Comparison of ENCODE assay signal across 14 cellular contexts in the genomic region with DNA sequence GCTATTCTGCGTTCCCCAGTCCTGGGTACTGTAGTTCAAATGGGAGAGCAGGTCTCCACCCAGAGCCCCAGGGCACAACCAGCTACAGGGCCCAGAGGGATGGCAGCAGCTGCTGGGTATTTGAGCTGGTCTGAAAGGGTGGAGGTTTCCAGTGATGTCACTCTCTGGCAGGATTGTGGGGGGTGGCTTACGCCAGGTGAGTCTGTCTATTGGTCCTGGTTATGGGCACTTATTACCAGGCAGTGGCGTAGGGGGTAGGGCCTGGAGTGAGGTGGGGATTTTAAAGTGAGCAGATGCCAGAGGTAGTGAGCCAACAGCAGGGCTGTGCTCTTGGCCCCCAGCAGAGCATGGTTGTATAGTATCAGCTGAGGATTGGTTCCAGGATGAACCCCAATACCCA. TPM values are rescaled to one million over a fixed set of nuclear protein-coding genes. Genes with fewer than 3 reads are reported as not detected.
A peak's percentile ranks its signal among the peaks of the same experiment; 100 is the strongest.
DNase-seq lines count a peak whose midpoint lies in the region; ATAC-seq and TF ChIP-seq lines count a peak whose summit lies in the region.
"Had no signal": no experiment of that assay in that cellular context is flagged by ENCODE, and none has a peak within 500 bp of the region (broad histone marks: within the 10 kb centered on the region; RNA-seq: fewer than 3 reads in every experiment).

No MANE protein-coding gene starts in this region.

- H3K9me2 ChIP-seq in Karpas-422 (replicated peaks; ENCODE audit: insufficient read depth, low read length): no peaks in the 10 kb centered on the region

- no peak overlapping the region for H3K4me3 Mint-ChIP-seq in activated T-helper 1 cell treated with anti-CD3 and anti-CD28 coated beads, Interleukin-12 subunit alpha, Interleukin-12 subunit beta, Interleukin-2, Interleukin-4 antibody, amounts not matched to agents 30 ng/mL and 10 ng/mL and 1 ng/mL, durations not matched to agents 14 hours and 24 hours and 36 hours
- peak overlapping the region in 3 of 10 donors; percentile 28 to 54 (median 50) for H3K4me3 Mint-ChIP-seq in naive thymus-derived CD8-positive, alpha-beta T cell

- H3K4me1 ChIP-seq in HUES64 (ENCODE audit: insufficient read depth, low read length): peaks cover 15% of the 10 kb centered on the region; the same call in 1 of the 2 replicates
- H3K4me1 ChIP-seq in Karpas-422 (ENCODE audit: low read length): peaks cover 39% of the 10 kb centered on the region

- 98% methylated on average over 3 of the region's 3 CpGs for WGBS in HUES64

- no peak for TF ChIP-seq CTCF in foreskin fibroblast (IDR thresholded peaks at IDR 0.05; ENCODE audit: low read depth, low read length)

- intact Hi-C loops in activated T-helper 1 cell treated with anti-CD3 and anti-CD28 coated beads, Interleukin-12 subunit alpha, Interleukin-12 subunit beta, Interleukin-2, Interleukin-4 antibody, amounts not matched to agents 30 ng/mL and 10 ng/mL and 1 ng/mL, durations not matched to agents 14 hours and 24 hours and 36 hours (cut with micrococcal nuclease): no loop called here

- DNase-seq in NCI-H146 (lab: John Stamatoyannopoulos, UW): peak; percentile 38
- no peak for DNase-seq in NCI-H146 treated with DMSO at 0.1 percent for 48 hours (lab: John Stamatoyannopoulos, UW; ENCODE audit: unreplicated experiment)
- DNase-seq in activated T-helper 1 cell treated with anti-CD3 and anti-CD28 coated beads, Interleukin-12 subunit alpha, Interleukin-12 subunit beta, Interleukin-2, Interleukin-4 antibody, amounts not matched to agents 30 ng/mL and 10 ng/mL and 1 ng/mL, durations not matched to agents 14 hours and 24 hours and 36 hours (ENCODE audit: low spot score): no peak
- no peak for DNase-seq in naive thymus-derived CD8-positive, alpha-beta T cell
- DNase-seq in foreskin fibroblast: no peak
- DNase-seq in Karpas-422: no peak
- DNase-seq: dorsolateral prefrontal cortex; stimulated activated CD4-positive, alpha-beta T cell treated with anti-CD3 and anti-CD28 coated beads, Interleukin-4, amount 100 ng/mL, for 24 hours had no signal

- H3K9me3 ChIP-seq in HUES64 (ENCODE audit: insufficient read depth, low read depth, low read length) (no peaks in the 10 kb centered on the region), Karpas-422 (ENCODE audit: low read length) (no peaks in the 10 kb centered on the region)

- peaks cover 32% of the 10 kb centered on the region for H3K79me2 ChIP-seq in Karpas-422 (ENCODE audit: low read length)

- peaks cover 71% of the 10 kb centered on the region for H3K36me3 Mint-ChIP-seq in activated T-helper 1 cell treated with anti-CD3 and anti-CD28 coated beads, Interleukin-12 subunit alpha, Interleukin-12 subunit beta, Interleukin-2, Interleukin-4 antibody, amounts not matched to agents 30 ng/mL and 10 ng/mL and 1 ng/mL, durations not matched to agents 14 hours and 24 hours and 36 hours (ENCODE audit: low read depth)
- H3K36me3 Mint-ChIP-seq in naive thymus-derived CD8-positive, alpha-beta T cell: peaks cover 0 to 81% (median 15%) of the 10 kb centered on the region in 3 donors

- peak overlapping the region; percentile 75 for H3K27ac Mint-ChIP-seq in activated T-helper 1 cell treated with anti-CD3 and anti-CD28 coated beads, Interleukin-12 subunit alpha, Interleukin-12 subunit beta, Interleukin-2, Interleukin-4 antibody, amounts not matched to agents 30 ng/mL and 10 ng/mL and 1 ng/mL, durations not matched to agents 14 hours and 24 hours and 36 hours
- peak overlapping the region; percentile 3 to 89 (median 77) for H3K27ac Mint-ChIP-seq in naive thymus-derived CD8-positive, alpha-beta T cell

- H2AFZ ChIP-seq in Karpas-422 (ENCODE audit: low read length): no peak overlapping the region

- peaks cover 50% of the 10 kb centered on the region; the same call in 1 of the 2 replicates for H4K20me1 ChIP-seq in Karpas-422 (ENCODE audit: insufficient read depth, low read depth, low read length)

- H3K4me3 ChIP-seq in HUES64 (ENCODE audit: low read length): no peak overlapping the region
- H3K4me3 ChIP-seq in foreskin fibroblast (ENCODE audit: low read depth in 1 of 2, low read length in 2 of 2): no peak overlapping the region
- H3K4me3 ChIP-seq in Karpas-422 (ENCODE audit: low read length): no peak overlapping the region
- H3K4me3 ChIP-seq: dorsolateral prefrontal cortex had no signal

- no peaks in the 10 kb centered on the region for H3K27me3 Mint-ChIP-seq in activated T-helper 1 cell treated with anti-CD3 and anti-CD28 coated beads, Interleukin-12 subunit alpha, Interleukin-12 subunit beta, Interleukin-2, Interleukin-4 antibody, amounts not matched to agents 30 ng/mL and 10 ng/mL and 1 ng/mL, durations not matched to agents 14 hours and 24 hours and 36 hours (ENCODE audit: insufficient read depth)
- H3K27me3 Mint-ChIP-seq in naive thymus-derived CD8-positive, alpha-beta T cell: no peaks in the 10 kb centered on the region

- H3K36me3 ChIP-seq in HUES64 (ENCODE audit: insufficient read depth, low read length): peaks cover 97% of the 10 kb centered on the region
- peaks cover 70% of the 10 kb centered on the region for H3K36me3 ChIP-seq in Karpas-422 (ENCODE audit: insufficient read depth, low read length)

- no peak overlapping the region for H3K4me2 ChIP-seq in Karpas-422 (ENCODE audit: low read depth, low read length, poor library complexity, severe bottlenecking)

- H3K9ac ChIP-seq in HUES64 (ENCODE audit: low read depth, low read length) (0 out of 2 replicates have a peak overlapping the region, but pooled peaks have one; percentile 4), Karpas-422 (ENCODE audit: low read length) (no peak overlapping the region)

- POLR2A ChIA-PET in naive thymus-derived CD8-positive, alpha-beta T cell (lab: Charles Lee): interaction anchor here (0.6 to 17.2 kb wide), 5 partner anchors 9 to 76 kb away, joined by 3 to 819 read pairs (median 9); partner anchors contain the start of gene ARHGEF1

- peaks cover 77% of the 10 kb centered on the region for H3K4me1 Mint-ChIP-seq in activated T-helper 1 cell treated with anti-CD3 and anti-CD28 coated beads, Interleukin-12 subunit alpha, Interleukin-12 subunit beta, Interleukin-2, Interleukin-4 antibody, amounts not matched to agents 30 ng/mL and 10 ng/mL and 1 ng/mL, durations not matched to agents 14 hours and 24 hours and 36 hours (ENCODE audit: low read depth)
- peaks cover 36 to 83% (median 73%) of the 10 kb centered on the region in 4 donors for H3K4me1 Mint-ChIP-seq in naive thymus-derived CD8-positive, alpha-beta T cell

- H3K9me3 Mint-ChIP-seq in activated T-helper 1 cell treated with anti-CD3 and anti-CD28 coated beads, Interleukin-12 subunit alpha, Interleukin-12 subunit beta, Interleukin-2, Interleukin-4 antibody, amounts not matched to agents 30 ng/mL and 10 ng/mL and 1 ng/mL, durations not matched to agents 14 hours and 24 hours and 36 hours: no peaks in the 10 kb centered on the region
- H3K9me3 Mint-ChIP-seq in naive thymus-derived CD8-positive, alpha-beta T cell: no peaks in the 10 kb centered on the region

- no peaks in the 10 kb centered on the region for H3K27me3 ChIP-seq in HUES64 (ENCODE audit: insufficient read depth, low read length)
- H3K27me3 ChIP-seq in Karpas-422 (ENCODE audit: low read length): no peaks in the 10 kb centered on the region
- H3K27me3 ChIP-seq: dorsolateral prefrontal cortex had no signal

- peak overlapping the region; percentile 55 for H3K27ac ChIP-seq in HUES64 (ENCODE audit: low read depth, low read length)
- no peak overlapping the region for H3K27ac ChIP-seq in Karpas-422 (ENCODE audit: low read length)
- H3K27ac ChIP-seq: dorsolateral prefrontal cortex had no signal

- no peak for ATAC-seq in naive thymus-derived CD8-positive, alpha-beta T cell
- no peak for ATAC-seq in HG03378 (IDR thresholded peaks at IDR 0.05; ENCODE audit: unreplicated experiment)
- ATAC-seq: Panc1 had no signal

RNA-seq across cellular contexts. Expression of gene RPS19, which starts 6.2 kb away (rescaled TPM):
- polyA plus RNA-seq in HUES64 (2013, experiment 1 of 2): 3,403 TPM
- 3,620 TPM for polyA plus RNA-seq in HUES64 (2013, experiment 2 of 2)
- total RNA-seq in activated T-helper 1 cell treated with anti-CD3 and anti-CD28 coated beads, Interleukin-12 subunit alpha, Interleukin-12 subunit beta, Interleukin-2, Interleukin-4 antibody, amounts not matched to agents 30 ng/mL and 10 ng/mL and 1 ng/mL, durations not matched to agents 14 hours and 24 hours and 36 hours: 2,887 and 2,906 TPM in 2 replicates
- total RNA-seq in naive thymus-derived CD8-positive, alpha-beta T cell: 1,000 to 10,000 TPM; 3,479 to 3,513 TPM
- 1,000 to 10,000 TPM; 6,905 to 8,825 (median 8,505) TPM for polyA plus RNA-seq in naive thymus-derived CD8-positive, alpha-beta T cell
- 2,482 and 3,478 TPM in 2 replicates for total RNA-seq in Karpas-422 (2014; rRNA removed; shearing (Covaris generic); ENCODE audit: low replicate concordance)

RNA-seq across cellular contexts. Expression of gene CD79A, which starts 10.8 kb away (rescaled TPM):
- 0.25 TPM for polyA plus RNA-seq in HUES64 (2013, experiment 1 of 2)
- polyA plus RNA-seq in HUES64 (2013, experiment 2 of 2): 0.44 TPM
- total RNA-seq in activated T-helper 1 cell treated with anti-CD3 and anti-CD28 coated beads, Interleukin-12 subunit alpha, Interleukin-12 subunit beta, Interleukin-2, Interleukin-4 antibody, amounts not matched to agents 30 ng/mL and 10 ng/mL and 1 ng/mL, durations not matched to agents 14 hours and 24 hours and 36 hours: 2.7 and 2.9 TPM in 2 replicates
- total RNA-seq in naive thymus-derived CD8-positive, alpha-beta T cell: 10 to 100 TPM; 48.6 to 51.0 TPM
- 10 to 100 TPM; 54.9 to 88.2 (median 85.1) TPM for polyA plus RNA-seq in naive thymus-derived CD8-positive, alpha-beta T cell
- 970 and 1,036 TPM in 2 replicates for total RNA-seq in Karpas-422 (2014; rRNA removed; shearing (Covaris generic); ENCODE audit: low replicate concordance)
- total RNA-seq: A172 had no signal
- polyA plus RNA-seq: neural cell had no signal

RNA-seq across cellular contexts. Expression of gene ARHGEF1, which starts 16.7 kb away (rescaled TPM):
- polyA plus RNA-seq in HUES64 (2013, experiment 1 of 2): 26.3 TPM
- 32.8 TPM for polyA plus RNA-seq in HUES64 (2013, experiment 2 of 2)
- 386 and 392 TPM in 2 replicates for total RNA-seq in activated T-helper 1 cell treated with anti-CD3 and anti-CD28 coated beads, Interleukin-12 subunit alpha, Interleukin-12 subunit beta, Interleukin-2, Interleukin-4 antibody, amounts not matched to agents 30 ng/mL and 10 ng/mL and 1 ng/mL, durations not matched to agents 14 hours and 24 hours and 36 hours
- 1,000 to 10,000 TPM; 1,211 to 1,239 TPM for total RNA-seq in naive thymus-derived CD8-positive, alpha-beta T cell
- polyA plus RNA-seq in naive thymus-derived CD8-positive, alpha-beta T cell: 100 to 1,000 TPM; 161 to 346 (median 211) TPM
- total RNA-seq in Karpas-422 (2014; rRNA removed; shearing (Covaris generic); ENCODE audit: low replicate concordance): 136 and 137 TPM in 2 replicates

RNA-seq across cellular contexts. Expression of gene DMRTC2, which starts 21.4 kb away (rescaled TPM):
- polyA plus RNA-seq in HUES64 (2013, experiment 1 of 2): not detected
- not detected for polyA plus RNA-seq in HUES64 (2013, experiment 2 of 2)
- total RNA-seq in activated T-helper 1 cell treated with anti-CD3 and anti-CD28 coated beads, Interleukin-12 subunit alpha, Interleukin-12 subunit beta, Interleukin-2, Interleukin-4 antibody, amounts not matched to agents 30 ng/mL and 10 ng/mL and 1 ng/mL, durations not matched to agents 14 hours and 24 hours and 36 hours: not detected in 2 replicates
- total RNA-seq in naive thymus-derived CD8-positive, alpha-beta T cell: not detected
- polyA plus RNA-seq in naive thymus-derived CD8-positive, alpha-beta T cell: not detected
- total RNA-seq in Karpas-422 (2014; rRNA removed; shearing (Covaris generic); ENCODE audit: low replicate concordance): not detected in 2 replicates
- total RNA-seq: A172, dorsolateral prefrontal cortex, ureter had no signal
- polyA plus RNA-seq: neural cell had no signal

RNA-seq across cellular contexts. Expression of gene LYPD4, which starts 21.8 kb away (rescaled TPM):
- polyA plus RNA-seq in HUES64 (2013, experiment 1 of 2): not detected
- polyA plus RNA-seq in HUES64 (2013, experiment 2 of 2): not detected
- not detected in 2 replicates for total RNA-seq in activated T-helper 1 cell treated with anti-CD3 and anti-CD28 coated beads, Interleukin-12 subunit alpha, Interleukin-12 subunit beta, Interleukin-2, Interleukin-4 antibody, amounts not matched to agents 30 ng/mL and 10 ng/mL and 1 ng/mL, durations not matched to agents 14 hours and 24 hours and 36 hours
- total RNA-seq in naive thymus-derived CD8-positive, alpha-beta T cell: not detected
- polyA plus RNA-seq in naive thymus-derived CD8-positive, alpha-beta T cell: not detected
- total RNA-seq in Karpas-422 (2014; rRNA removed; shearing (Covaris generic); ENCODE audit: low replicate concordance): not detected in 2 replicates
- total RNA-seq: A172, dorsolateral prefrontal cortex, ureter had no signal
- polyA plus RNA-seq: neural cell had no signal

Comparison
In these comparisons a context has a peak if more than half of its experiments do, and no peak if none do; other contexts are left out.
1. RNA of gene CD79A, which starts 10.8 kb away (total RNA-seq): 970 to 1,036 TPM in Karpas-422; 48.6 to 51.0 TPM in naive thymus-derived CD8-positive, alpha-beta T cell and 2.7 to 2.9 TPM in activated T-helper 1 cell treated with anti-CD3 and anti-CD28 coated beads, Interleukin-12 subunit alpha, Interleukin-12 subunit beta, Interleukin-2, Interleukin-4 antibody, amounts not matched to agents 30 ng/mL and 10 ng/mL and 1 ng/mL, durations not matched to agents 14 hours and 24 hours and 36 hours; every median in the first group is over 10 times any median in the second.